8 cellular contexts compared by ENCODE assay signal in the genomic region with DNA sequence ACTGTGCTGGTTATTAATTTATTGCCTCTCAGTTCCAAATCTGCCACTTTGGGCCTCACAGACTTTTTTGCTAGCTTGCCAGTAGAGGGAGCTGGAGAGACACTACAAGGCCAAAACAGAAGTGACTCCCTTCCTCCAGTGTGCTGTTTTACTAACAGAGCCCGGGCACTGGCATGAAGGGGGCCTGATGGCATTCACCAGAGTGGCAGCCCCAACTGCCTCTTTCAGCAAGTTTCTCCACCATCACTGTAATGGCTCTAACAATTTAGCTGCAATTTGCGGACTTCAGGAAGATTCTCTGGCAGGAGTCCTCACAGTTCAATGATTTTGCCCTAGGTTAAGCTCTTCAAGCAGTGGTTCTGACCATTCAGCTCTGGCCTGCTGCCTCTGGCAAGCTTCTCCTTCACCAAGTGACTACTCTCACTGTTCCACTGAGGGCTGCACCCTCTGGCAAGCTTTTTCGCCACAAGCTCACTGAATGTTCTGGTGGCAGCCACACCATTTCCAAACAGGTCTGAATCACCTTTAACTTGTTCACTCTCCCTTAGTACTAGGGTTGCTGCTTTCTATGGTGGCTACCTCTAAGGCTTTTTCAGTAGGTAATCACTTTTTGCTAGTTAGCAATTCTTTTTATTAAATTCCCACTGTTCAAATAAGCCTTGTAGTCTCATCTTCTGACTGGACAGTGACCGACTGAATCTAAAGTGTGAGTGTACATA.
DNase-seq lines count a peak whose midpoint lies in the region; ATAC-seq and TF ChIP-seq lines count a peak whose summit lies in the region.

No MANE protein-coding gene starts in this region.

- in situ Hi-C loops in brain microvascular endothelial cell (cut with HindIII; ENCODE audit: low pct_ligation_motif_present, low sequenced_read_pairs), result no loop called here

- H3K9me3 Mint-ChIP-seq in T-helper 2 cell treated with Interferon-gamma antibody and Interleukin-4, amounts not matched to agents 5 μg/mL and 100 μg/mL, for 36 hours, result no peaks in the 10 kb centered on the region

- H3K4me1 Mint-ChIP-seq in T-helper 2 cell treated with Interferon-gamma antibody and Interleukin-4, amounts not matched to agents 5 μg/mL and 100 μg/mL, for 36 hours (ENCODE audit: low read depth), result no peaks in the 10 kb centered on the region

- no peak overlapping the region for H3K4me3 ChIP-seq in brain microvascular endothelial cell (ENCODE audit: low read depth, low read length)

- no peaks in the 10 kb centered on the region for H3K27me3 Mint-ChIP-seq in T-helper 2 cell treated with Interferon-gamma antibody and Interleukin-4, amounts not matched to agents 5 μg/mL and 100 μg/mL, for 36 hours (ENCODE audit: low read depth)

- ATAC-seq in GM18520 (IDR thresholded peaks at IDR 0.05; ENCODE audit: unreplicated experiment), result peak; percentile 75
- peak; percentile 89 for ATAC-seq in HG02981 (IDR thresholded peaks at IDR 0.05; ENCODE audit: unreplicated experiment)

- peak; percentile 95 for TF ChIP-seq CTCF in brain microvascular endothelial cell (IDR thresholded peaks at IDR 0.05; ENCODE audit: low read depth, low read length, missing control alignments)

- H3K4me3 Mint-ChIP-seq in T-helper 2 cell treated with Interferon-gamma antibody and Interleukin-4, amounts not matched to agents 5 μg/mL and 100 μg/mL, for 36 hours, result no peak overlapping the region

- H3K27ac Mint-ChIP-seq in T-helper 2 cell treated with Interferon-gamma antibody and Interleukin-4, amounts not matched to agents 5 μg/mL and 100 μg/mL, for 36 hours, result no peak overlapping the region

- no peaks in the 10 kb centered on the region for H3K36me3 ChIP-seq in brain microvascular endothelial cell (replicated peaks)

- no peak overlapping the region for H3K27ac ChIP-seq in brain microvascular endothelial cell

- no peaks in the 10 kb centered on the region for H3K36me3 Mint-ChIP-seq in T-helper 2 cell treated with Interferon-gamma antibody and Interleukin-4, amounts not matched to agents 5 μg/mL and 100 μg/mL, for 36 hours (ENCODE audit: low read depth)

- DNase-seq in AG08395 (ENCODE audit: low spot score) (peak; percentile 75), NCI-H1694 treated with DMSO at 0.1 percent for 48 hours (lab: John Stamatoyannopoulos, UW) (peak; percentile 93), brain microvascular endothelial cell (peak; percentile 41), iPS-NIHi7 (ENCODE audit: extremely low spot score) (peak; percentile 82)
- peak; percentile 30 for DNase-seq in T-helper 2 cell treated with Interferon-gamma antibody and Interleukin-4, amounts not matched to agents 5 μg/mL and 100 μg/mL, for 36 hours (ENCODE audit: low spot score)
- DNase-seq in stimulated activated CD4-positive, alpha-beta T cell treated with anti-CD3 and anti-CD28 coated beads, Interleukin-15, amount 100 ng/mL, for 48 hours (ENCODE audit: low read depth in 2 of 2), result peak; percentile 1 to 18

- H3K27me3 ChIP-seq in brain microvascular endothelial cell (replicated peaks), result no peaks in the 10 kb centered on the region

Comparison
In these comparisons a context has a peak if more than half of its experiments do, and no peak if none do; other contexts are left out.
1. DNase-seq: peak in every context shown above with its lines; median percentile 93 in NCI-H1694 treated with DMSO at 0.1 percent for 48 hours; 82 in iPS-NIHi7; 75 in AG08395; 41 in brain microvascular endothelial cell; 30 in T-helper 2 cell treated with Interferon-gamma antibody and Interleukin-4, amounts not matched to agents 5 μg/mL and 100 μg/mL, for 36 hours; 10 in stimulated activated CD4-positive, alpha-beta T cell treated with anti-CD3 and anti-CD28 coated beads, Interleukin-15, amount 100 ng/mL, for 48 hours.